1 cellular context compared by ENCODE assay signal in the genomic region with DNA sequence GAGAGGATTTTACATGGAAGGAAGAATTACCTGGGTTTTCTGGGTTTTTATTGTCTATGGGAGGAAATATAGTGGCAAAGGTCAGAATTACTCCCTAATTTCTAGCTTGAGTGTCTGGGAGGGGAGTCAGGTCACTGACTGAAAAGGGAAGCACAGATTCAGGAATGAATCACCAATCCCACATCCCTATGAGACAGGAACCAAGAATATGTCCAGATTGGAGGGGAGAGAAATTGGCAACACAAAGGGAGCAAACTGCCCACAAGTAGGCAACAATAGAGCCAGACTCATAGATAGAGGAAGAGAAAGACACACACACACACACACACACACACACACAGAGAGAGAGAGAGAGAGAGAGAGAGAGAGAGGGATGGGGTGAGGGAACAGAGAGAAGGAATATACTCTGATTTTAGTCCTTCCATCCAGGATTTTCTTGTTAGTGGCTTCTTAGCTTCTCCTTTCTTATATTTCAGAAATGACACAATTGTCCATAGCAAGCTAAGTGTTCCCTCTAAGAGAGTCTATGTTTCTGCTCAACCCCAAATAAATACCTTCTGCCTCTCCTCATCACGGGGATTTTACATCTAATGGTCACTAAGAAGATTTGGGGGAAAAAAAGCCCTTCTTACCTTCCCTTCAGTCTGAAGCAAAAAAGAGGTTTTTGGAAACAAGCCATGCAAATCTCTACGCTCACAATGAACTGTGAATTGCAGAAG.
TF ChIP-seq lines count a peak whose summit lies in the region.

No MANE protein-coding gene starts in this region.

TF ChIP-seq in GM12878, 131 proteins besides CTCF, POLR2A, EP300 and RAD21:
- TF ChIP-seq NR2C2 (IDR thresholded peaks at IDR 0.05; ENCODE audit: borderline replicate concordance, control insufficient read depth, insufficient read length, low read depth) (no peak), ZSCAN29 (IDR thresholded peaks at IDR 0.05) (no peak), ZZZ3 (IDR thresholded peaks at IDR 0.05; ENCODE audit: control insufficient read depth, insufficient read length, low read depth) (peak; percentile 56), ETV6 (conservative IDR thresholded peaks at IDR 0.05 in 1 of 2, IDR thresholded peaks at IDR 0.05 in 1 of 2; ENCODE audit: borderline replicate concordance in 1 of 2, low read depth in 1 of 2) (0 out of 4 replicates have a peak, but pooled peaks of 1 of the 2 experiments have one; percentile 35), IKZF2 (IDR thresholded peaks at IDR 0.05) (peak in 1 of 2 experiments; percentile 69; a peak in 1 of 4 replicates), BRCA1 (IDR thresholded peaks at IDR 0.05; ENCODE audit: low read depth, low read length) (no peak), RUNX3 (IDR thresholded peaks at IDR 0.05; ENCODE audit: low read length) (peak; percentile 30), RELA (IDR thresholded peaks at IDR 0.05; ENCODE audit: borderline replicate concordance, partially characterized antibody) (no peak), FOS (IDR thresholded peaks at IDR 0.05; ENCODE audit: borderline replicate concordance, extremely low read depth, insufficient read length) (no peak), GABPA (IDR thresholded peaks at IDR 0.05; ENCODE audit: low read depth) (0 out of 2 replicates have a peak, but pooled peaks have one; percentile 23), CREM (IDR thresholded peaks at IDR 0.05; ENCODE audit: low read depth) (no peak), IRF4 (IDR thresholded peaks at IDR 0.05; ENCODE audit: low read depth, low read length) (0 out of 2 replicates have a peak, but pooled peaks have one; percentile 28), FOXM1 (IDR thresholded peaks at IDR 0.05; ENCODE audit: low read depth, low read length) (no peak), EED (IDR thresholded peaks at IDR 0.05; ENCODE audit: low read depth) (peak; percentile 76), JUNB (IDR thresholded peaks at IDR 0.05) (peak; percentile 3; the same call in 1 of the 2 replicates), SPI1 (IDR thresholded peaks at IDR 0.05; ENCODE audit: borderline replicate concordance, insufficient read depth, low read depth, low read length) (peak; percentile 55; the same call in 1 of the 2 replicates)
- TF ChIP-seq, protein P1, sequence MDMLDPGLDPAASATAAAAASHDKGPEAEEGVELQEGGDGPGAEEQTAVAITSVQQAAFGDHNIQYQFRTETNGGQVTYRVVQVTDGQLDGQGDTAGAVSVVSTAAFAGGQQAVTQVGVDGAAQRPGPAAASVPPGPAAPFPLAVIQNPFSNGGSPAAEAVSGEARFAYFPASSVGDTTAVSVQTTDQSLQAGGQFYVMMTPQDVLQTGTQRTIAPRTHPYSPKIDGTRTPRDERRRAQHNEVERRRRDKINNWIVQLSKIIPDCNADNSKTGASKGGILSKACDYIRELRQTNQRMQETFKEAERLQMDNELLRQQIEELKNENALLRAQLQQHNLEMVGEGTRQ (IDR thresholded peaks at IDR 0.05; ENCODE audit: borderline replicate concordance, low read depth, low read length), result no peak
- TF ChIP-seq, protein P2, sequence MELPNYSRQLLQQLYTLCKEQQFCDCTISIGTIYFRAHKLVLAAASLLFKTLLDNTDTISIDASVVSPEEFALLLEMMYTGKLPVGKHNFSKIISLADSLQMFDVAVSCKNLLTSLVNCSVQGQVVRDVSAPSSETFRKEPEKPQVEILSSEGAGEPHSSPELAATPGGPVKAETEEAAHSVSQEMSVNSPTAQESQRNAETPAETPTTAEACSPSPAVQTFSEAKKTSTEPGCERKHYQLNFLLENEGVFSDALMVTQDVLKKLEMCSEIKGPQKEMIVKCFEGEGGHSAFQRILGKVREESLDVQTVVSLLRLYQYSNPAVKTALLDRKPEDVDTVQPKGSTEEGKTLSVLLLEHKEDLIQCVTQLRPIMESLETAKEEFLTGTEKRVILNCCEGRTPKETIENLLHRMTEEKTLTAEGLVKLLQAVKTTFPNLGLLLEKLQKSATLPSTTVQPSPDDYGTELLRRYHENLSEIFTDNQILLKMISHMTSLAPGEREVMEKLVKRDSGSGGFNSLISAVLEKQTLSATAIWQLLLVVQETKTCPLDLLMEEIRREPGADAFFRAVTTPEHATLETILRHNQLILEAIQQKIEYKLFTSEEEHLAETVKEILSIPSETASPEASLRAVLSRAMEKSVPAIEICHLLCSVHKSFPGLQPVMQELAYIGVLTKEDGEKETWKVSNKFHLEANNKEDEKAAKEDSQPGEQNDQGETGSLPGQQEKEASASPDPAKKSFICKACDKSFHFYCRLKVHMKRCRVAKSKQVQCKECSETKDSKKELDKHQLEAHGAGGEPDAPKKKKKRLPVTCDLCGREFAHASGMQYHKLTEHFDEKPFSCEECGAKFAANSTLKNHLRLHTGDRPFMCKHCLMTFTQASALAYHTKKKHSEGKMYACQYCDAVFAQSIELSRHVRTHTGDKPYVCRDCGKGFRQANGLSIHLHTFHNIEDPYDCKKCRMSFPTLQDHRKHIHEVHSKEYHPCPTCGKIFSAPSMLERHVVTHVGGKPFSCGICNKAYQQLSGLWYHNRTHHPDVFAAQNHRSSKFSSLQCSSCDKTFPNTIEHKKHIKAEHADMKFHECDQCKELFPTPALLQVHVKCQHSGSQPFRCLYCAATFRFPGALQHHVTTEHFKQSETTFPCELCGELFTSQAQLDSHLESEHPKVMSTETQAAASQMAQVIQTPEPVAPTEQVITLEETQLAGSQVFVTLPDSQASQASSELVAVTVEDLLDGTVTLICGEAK (IDR thresholded peaks at IDR 0.05; ENCODE audit: borderline replicate concordance), result no peak
- TF ChIP-seq, protein P3, sequence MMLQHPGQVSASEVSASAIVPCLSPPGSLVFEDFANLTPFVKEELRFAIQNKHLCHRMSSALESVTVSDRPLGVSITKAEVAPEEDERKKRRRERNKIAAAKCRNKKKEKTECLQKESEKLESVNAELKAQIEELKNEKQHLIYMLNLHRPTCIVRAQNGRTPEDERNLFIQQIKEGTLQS (IDR thresholded peaks at IDR 0.05; ENCODE audit: borderline replicate concordance, extremely low read depth, low read depth, low read length), result no peak
- TF ChIP-seq, protein P4, sequence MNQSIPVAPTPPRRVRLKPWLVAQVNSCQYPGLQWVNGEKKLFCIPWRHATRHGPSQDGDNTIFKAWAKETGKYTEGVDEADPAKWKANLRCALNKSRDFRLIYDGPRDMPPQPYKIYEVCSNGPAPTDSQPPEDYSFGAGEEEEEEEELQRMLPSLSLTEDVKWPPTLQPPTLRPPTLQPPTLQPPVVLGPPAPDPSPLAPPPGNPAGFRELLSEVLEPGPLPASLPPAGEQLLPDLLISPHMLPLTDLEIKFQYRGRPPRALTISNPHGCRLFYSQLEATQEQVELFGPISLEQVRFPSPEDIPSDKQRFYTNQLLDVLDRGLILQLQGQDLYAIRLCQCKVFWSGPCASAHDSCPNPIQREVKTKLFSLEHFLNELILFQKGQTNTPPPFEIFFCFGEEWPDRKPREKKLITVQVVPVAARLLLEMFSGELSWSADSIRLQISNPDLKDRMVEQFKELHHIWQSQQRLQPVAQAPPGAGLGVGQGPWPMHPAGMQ (IDR thresholded peaks at IDR 0.05; ENCODE audit: borderline replicate concordance), result no peak
